Comparison of ENCODE assay signal across 1 cellular context in the genomic region with DNA sequence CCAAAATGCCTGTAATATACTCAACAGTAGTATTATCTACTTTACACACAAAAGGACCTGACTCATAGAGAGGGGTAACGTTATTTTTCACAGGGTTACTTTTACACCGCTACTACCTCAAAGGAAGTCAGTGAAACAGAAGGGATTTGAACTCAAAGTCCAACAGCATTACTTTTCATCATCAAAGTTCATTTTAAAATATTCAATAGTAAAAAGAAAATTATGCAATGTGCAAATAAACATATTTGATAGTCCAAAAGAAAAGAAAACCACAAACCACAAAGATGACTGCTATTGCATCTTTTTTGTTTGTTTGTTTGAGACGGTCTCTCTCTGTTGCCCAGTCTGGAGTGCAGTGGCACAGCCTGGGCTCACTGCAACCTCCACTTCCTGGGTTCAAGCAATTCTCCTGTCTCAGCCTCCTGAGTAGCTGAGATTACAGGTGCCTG.
TF ChIP-seq lines count a peak whose summit lies in the region.

No MANE protein-coding gene starts in this region.

TF ChIP-seq in GM12891, 5 proteins besides CTCF, POLR2A, EP300 and RAD21:
- no peak for TF ChIP-seq TAF1 (IDR thresholded peaks at IDR 0.05; ENCODE audit: low read depth, low read length)
- TF ChIP-seq POU2F2 (IDR thresholded peaks at IDR 0.05; ENCODE audit: low read depth, low read length) = no peak
- TF ChIP-seq PAX5 (IDR thresholded peaks at IDR 0.05; ENCODE audit: insufficient read depth, low read length, severe bottlenecking) = no peak
- no peak for TF ChIP-seq SPI1 (IDR thresholded peaks at IDR 0.05; ENCODE audit: low read depth, low read length)
- no peak for TF ChIP-seq POLR2AphosphoS5 (IDR thresholded peaks at IDR 0.05; ENCODE audit: low read depth, low read length)
